ENCODE assay signal across 10 cellular contexts in genomic region chr4:73021634-73022033, GRCh38. TPM values are rescaled to one million over a fixed set of nuclear protein-coding genes. Genes with fewer than 3 reads are reported as not detected.
DNase-seq lines count a peak whose midpoint lies in the region; ATAC-seq and TF ChIP-seq lines count a peak whose summit lies in the region.
"Had no signal": no experiment of that assay in that cellular context is flagged by ENCODE, and none has a peak within 500 bp of the region (broad histone marks: within the 10 kb centered on the region; RNA-seq: fewer than 3 reads in every experiment).

No MANE protein-coding gene starts in this region.

- WGBS in adrenal gland, 4 donors = 6 to 25% (median 11%) methylated on average over 1 of the region's 1 CpG

- H3K27me3 Mint-ChIP-seq in chondrocyte (ENCODE audit: low read depth) = peaks cover 32% of the 10 kb centered on the region

- no peak overlapping the region for H3K27ac Mint-ChIP-seq in chondrocyte (ENCODE audit: unreplicated experiment)
- H3K27ac Mint-ChIP-seq: naive thymus-derived CD8-positive, alpha-beta T cell; T-helper 1 cell treated with Interleukin-12 subunit alpha and Interleukin-12 subunit beta and Interleukin-4 antibody, amounts not matched to agents 30 μg/mL and 1 μg/mL, for 36 hours had no signal

- no peaks in the 10 kb centered on the region for H3K36me3 ChIP-seq in adrenal gland (replicated peaks in 1 of 2)

- DNase-seq in GM03348 (ENCODE audit: low spot score) (peak; percentile 55), NB4 (ENCODE audit: low read depth) (peak; percentile 46), chondrocyte (ENCODE audit: low spot score) (no peak), retinal pigment epithelial cell (ENCODE audit: low read depth) (no peak), adrenal gland (no peak)
- no peak for DNase-seq in stimulated activated CD4-positive, alpha-beta T cell treated with anti-CD3 and anti-CD28 coated beads, Interleukin-15, amount 100 ng/mL, for 24 hours
- DNase-seq: naive thymus-derived CD8-positive, alpha-beta T cell had no signal

- H3K4me1 ChIP-seq in adrenal gland (replicated peaks in 1 of 2) = no peaks in the 10 kb centered on the region

- H3K9me3 Mint-ChIP-seq in chondrocyte (ENCODE audit: low read depth) = no peaks in the 10 kb centered on the region
- H3K9me3 Mint-ChIP-seq: naive thymus-derived CD8-positive, alpha-beta T cell; T-helper 1 cell treated with Interleukin-12 subunit alpha and Interleukin-12 subunit beta and Interleukin-4 antibody, amounts not matched to agents 30 μg/mL and 1 μg/mL, for 36 hours had no signal

- ATAC-seq in GM21786 (IDR thresholded peaks at IDR 0.05; ENCODE audit: unreplicated experiment) = peak; percentile 64
- no peak for ATAC-seq in GM19455 (IDR thresholded peaks at IDR 0.05; ENCODE audit: unreplicated experiment)

- intact Hi-C loops in adrenal gland (cut with DNase I) = no loop called here

- no peak overlapping the region for H3K4me3 ChIP-seq in NB4 (ENCODE audit: low read depth, low read length)
- H3K4me3 ChIP-seq in retinal pigment epithelial cell (ENCODE audit: low read length) = no peak overlapping the region
- H3K4me3 ChIP-seq in adrenal gland = no peak overlapping the region

- no peak for TF ChIP-seq POLR2A in NB4 (IDR thresholded peaks at IDR 0.05; ENCODE audit: extremely low read depth, insufficient read length)
- TF ChIP-seq POLR2A in adrenal gland (IDR thresholded peaks at IDR 0.05) = no peak

- peaks cover 13% of the 10 kb centered on the region for H3K4me1 Mint-ChIP-seq in chondrocyte (ENCODE audit: low read depth)

- no peaks in the 10 kb centered on the region for H3K27me3 ChIP-seq in adrenal gland

- no peak overlapping the region for H3K27ac ChIP-seq in adrenal gland

- H3K9me3 ChIP-seq in adrenal gland (replicated peaks in 1 of 3) = no peaks in the 10 kb centered on the region

- TF ChIP-seq CTCF in NB4 (IDR thresholded peaks at IDR 0.05; ENCODE audit: low read depth, low read length) = no peak
- TF ChIP-seq CTCF in chondrocyte (IDR thresholded peaks at IDR 0.05) = peak; percentile 83
- peak; percentile 55 for TF ChIP-seq CTCF in retinal pigment epithelial cell (conservative IDR thresholded peaks at IDR 0.05; ENCODE audit: low read depth, low read length)
- TF ChIP-seq CTCF in adrenal gland (IDR thresholded peaks at IDR 0.05) = no peak

- H3K4me3 Mint-ChIP-seq in chondrocyte (ENCODE audit: unreplicated experiment) = no peak overlapping the region
- H3K4me3 Mint-ChIP-seq: naive thymus-derived CD8-positive, alpha-beta T cell; T-helper 1 cell treated with Interleukin-12 subunit alpha and Interleukin-12 subunit beta and Interleukin-4 antibody, amounts not matched to agents 30 μg/mL and 1 μg/mL, for 36 hours had no signal

- no peaks in the 10 kb centered on the region for H3K36me3 Mint-ChIP-seq in chondrocyte (ENCODE audit: low read depth)
- H3K36me3 Mint-ChIP-seq: naive thymus-derived CD8-positive, alpha-beta T cell had no signal

RNA-seq across cellular contexts. Expression of gene COX18, which starts 47.9 kb away (rescaled TPM):
- total RNA-seq in chondrocyte = 13.2 to 18.6 TPM (median 14.5 TPM) in 3 replicates
- 10 to 100 TPM; 25.3 to 59.5 (median 34.6) TPM for total RNA-seq in adrenal gland
- polyA plus RNA-seq in adrenal gland = 10 to 100 TPM in 2 of 3 donors, 1 to 10 TPM in 1; 8.3 to 27.2 (median 13.7) TPM

Comparison
In these comparisons a context has a peak if more than half of its experiments do, and no peak if none do; other contexts are left out.
1. DNase-seq: peak in GM03348 (single experiment) and NB4 (single experiment); none in chondrocyte (single experiment), retinal pigment epithelial cell (single experiment), stimulated activated CD4-positive, alpha-beta T cell treated with anti-CD3 and anti-CD28 coated beads, Interleukin-15, amount 100 ng/mL, for 24 hours (single experiment) and adrenal gland (0 of 7).
2. CTCF ChIP-seq: peak in chondrocyte (single experiment) and retinal pigment epithelial cell (single experiment); none in NB4 (single experiment) and adrenal gland (0 of 6).